9 cellular contexts compared by ENCODE assay signal in genomic region chr2:27628767-27629709, GRCh38. TPM values are rescaled to one million over a fixed set of nuclear protein-coding genes. Genes with fewer than 3 reads are reported as not detected.
DNase-seq lines count a peak whose midpoint lies in the region; ATAC-seq, FAIRE-seq and TF ChIP-seq lines count a peak whose summit lies in the region.
"Had no signal": no experiment of that assay in that cellular context is flagged by ENCODE, and none has a peak within 500 bp of the region (broad histone marks: within the 10 kb centered on the region; RNA-seq: fewer than 3 reads in every experiment).

Gene CCDC121, minus strand, starts transcription at chr2:27629012. Its CDS starts 1,213 bp downstream, at chr2:27627799.
Gene GPN1, plus strand, starts transcription at chr2:27629050. Its CDS starts 9 bp downstream, at chr2:27629059.

- no peak for TF ChIP-seq RAD21 in GM12878 (IDR thresholded peaks at IDR 0.05; ENCODE audit: insufficient read depth, low read depth, low read length)

- ATAC-seq in HG02973 (IDR thresholded peaks at IDR 0.05; ENCODE audit: unreplicated experiment), result peak; percentile 95
- ATAC-seq in GM12878, result peak; percentile 99
- ATAC-seq in gastrocnemius medialis, result peak; percentile 93 to 94

- intact Hi-C loops in GM12878 (cut with micrococcal nuclease; ENCODE audit: unreplicated experiment), result loop anchor here (5.0 kb wide), 1 partner anchor 47 kb away; the partner anchor contains the start of gene ZNF512
- intact Hi-C loops in gastrocnemius medialis (cut with DNase I; ENCODE audit: low total_unique reads), result loop anchor here (1.0 to 5.0 kb wide), 2 partner anchors 142 to 220 kb away; partner anchors contain the start of genes IFT172 and PPM1G

- H4K20me1 ChIP-seq in GM12878 (ENCODE audit: control insufficient read depth, insufficient read depth), result no peaks in the 10 kb centered on the region

- BruUV-seq in GM12878 (replicated peaks; lab: Mats Ljungman, UMichigan), result TSS peak; percentile 67

- no peaks in the 10 kb centered on the region for H3K9me3 ChIP-seq in GM12878 (replicated peaks; ENCODE audit: control insufficient read depth, insufficient read depth, low read length)
- H3K9me3 ChIP-seq in iPS DF 6.9 (ENCODE audit: control insufficient read depth, insufficient read depth, low read length), result no peaks in the 10 kb centered on the region
- H3K9me3 ChIP-seq in gastrocnemius medialis, result no peaks in the 10 kb centered on the region

- peaks cover 7% of the 10 kb centered on the region for H3K4me1 ChIP-seq in GM12878 (ENCODE audit: control insufficient read depth, insufficient read depth, low read length)
- H3K4me1 ChIP-seq in iPS DF 6.9 (ENCODE audit: control insufficient read depth, insufficient read depth, low read length), result no peaks in the 10 kb centered on the region; the same call in 1 of the 2 replicates
- peaks cover 17 to 27% of the 10 kb centered on the region in 2 donors for H3K4me1 ChIP-seq in gastrocnemius medialis

- H3K9ac ChIP-seq in GM12878 (ENCODE audit: control insufficient read depth, insufficient read depth, low read length), result peak within 1 kb of the TSS; percentile 89

- peak within 1 kb of the TSS; percentile 96 for H2AFZ ChIP-seq in GM12878 (ENCODE audit: control insufficient read depth, low read depth, low read length)

- CTCF ChIA-PET in GM12878 (lab: Yijun Ruan, JAX), result interaction anchor here (0.7 to 4.3 kb wide), 2 partner anchors 54 to 546 kb away, joined by 4 to 34 read pairs; no protein-coding TSS in a partner anchor

- peak within 1 kb of the TSS; percentile 90 for H3K27ac ChIP-seq in GM12878 (ENCODE audit: control insufficient read depth, insufficient read depth)
- H3K27ac ChIP-seq in iPS DF 6.9 (ENCODE audit: low read length), result no peak within 1 kb of the TSS
- H3K27ac ChIP-seq in gastrocnemius medialis, result peak within 1 kb of the TSS; percentile 77 to 84 (median 81)

- 2% methylated on average over 40 of the region's 44 CpGs for WGBS in GM12878 (ENCODE audit: insufficient coverage, insufficient replicate concordance, low lambda C conversion rate, missing lambda C conversion rate)
- WGBS in iPS DF 6.9 (ENCODE audit: insufficient coverage, insufficient read length), result no CpG with 5 or more reads among the region's 44 CpGs

- SMC1A ChIA-PET in GM12878 (lab: Charles Lee; ENCODE audit: uncharacterized antibody, unreplicated experiment), result interaction anchor here (1.0 to 2.6 kb wide), 6 partner anchors 9 to 326 kb away, joined by 3 to 9 read pairs (median 3); partner anchors contain the start of gene PPM1G

- in situ Hi-C loops in GM12878 (cut with MboI), result no loop called here
- in situ Hi-C loops in gastrocnemius medialis (cut with MboI; ENCODE audit: low sequenced_read_pairs in 4 of 4), result loop anchor here in 1 of 4 donors (25.0 kb wide), 1 partner anchor 167 kb away; no protein-coding TSS in a partner anchor

- H3K4me3 ChIP-seq in GM12878 (peak within 1 kb of the TSS; percentile 95), iPS DF 6.9 (ENCODE audit: low read length) (peak within 1 kb of the TSS; percentile 93), gastrocnemius medialis (peak within 1 kb of the TSS; percentile 67 to 90 (median 87))

- DNase-seq in NCI-H2081 (lab: John Stamatoyannopoulos, UW), result peak; percentile 72 to 86
- no peak for DNase-seq in NCI-H2081 treated with DMSO at 0.1 percent for 48 hours (lab: John Stamatoyannopoulos, UW)
- DNase-seq in NCI-H1930 (lab: John Stamatoyannopoulos, UW), result peak; percentile 77
- peak; percentile 87 for DNase-seq in T1000 (lab: John Stamatoyannopoulos, UW)
- DNase-seq in GM12878 (ENCODE audit: low read depth, low spot score), result peak; percentile 75
- peak; percentile 63 for DNase-seq in iPS DF 6.9 (ENCODE audit: low read depth, low spot score)
- peak; percentile 72 to 80 for DNase-seq in gastrocnemius medialis

- H3K79me2 ChIP-seq in GM12878 (ENCODE audit: control insufficient read depth, insufficient read depth, low read length), result peaks cover 10% of the 10 kb centered on the region

- no peak for TF ChIP-seq CTCF in GM12878 (IDR thresholded peaks at IDR 0.05 in 2 of 3, conservative IDR thresholded peaks at IDR 0.05 in 1 of 3; ENCODE audit: control insufficient read depth in 2 of 3, extremely low read depth in 1 of 3, insufficient read depth in 1 of 3, low read depth in 3 of 3, low read length in 3 of 3)
- TF ChIP-seq CTCF in gastrocnemius medialis (IDR thresholded peaks at IDR 0.05 in 4 of 5, conservative IDR thresholded peaks at IDR 0.05 in 1 of 5), result no peak

- peak within 1 kb of the TSS; percentile 98 for H3K4me2 ChIP-seq in GM12878 (ENCODE audit: control insufficient read depth, insufficient read depth)

- TF ChIP-seq POLR2A in GM12878 (IDR thresholded peaks at IDR 0.05; ENCODE audit: low read depth, low read length) (peak; percentile 99), gastrocnemius medialis (IDR thresholded peaks at IDR 0.05) (peak; percentile 49 to 50)

- RAD21 ChIA-PET in GM12878 (lab: Charles Lee; ENCODE audit: unreplicated experiment), result interaction anchor here (0.6 to 1.9 kb wide), 6 partner anchors 18 to 220 kb away, joined by 3 to 5 read pairs (median 3); partner anchors contain the start of genes NRBP1, PPM1G and ZNF512

- POLR2A ChIA-PET in GM12878 (lab: Charles Lee), result interaction anchor here (0.7 to 1.7 kb wide), 7 partner anchors 15 to 306 kb away, joined by 3 to 5 read pairs (median 4); partner anchors contain the start of genes MPV17, NRBP1, SLC4A1AP and SUPT7L

- FAIRE-seq in GM12878 (lab: Jason Lieb, UNC), result peak; percentile 13
- FAIRE-seq: A204.1 had no signal

- TF ChIP-seq EP300 in GM12878 (IDR thresholded peaks at IDR 0.05; ENCODE audit: borderline replicate concordance in 1 of 2, control insufficient read depth in 1 of 2, low read depth in 2 of 2, low read length in 2 of 2), result peak in 1 of 2 experiments; percentile 70; a peak in 1 of 4 replicates

- peaks cover 0 to 6% of the 10 kb centered on the region in 2 experiments; a peak in 1 of 4 replicates for H3K36me3 ChIP-seq in GM12878 (ENCODE audit: control insufficient read depth in 2 of 2, insufficient read depth in 2 of 2, low read length in 1 of 2)
- no peaks in the 10 kb centered on the region; the same call in 1 of the 2 replicates for H3K36me3 ChIP-seq in iPS DF 6.9 (ENCODE audit: control insufficient read depth, insufficient read depth, low read length)
- peaks cover 0 to 39% of the 10 kb centered on the region in 2 donors for H3K36me3 ChIP-seq in gastrocnemius medialis

- H3K27me3 ChIP-seq in GM12878 (replicated peaks in 1 of 2; ENCODE audit: control insufficient read depth in 2 of 2, insufficient read depth in 2 of 2, low read length in 1 of 2), result no peaks in the 10 kb centered on the region
- H3K27me3 ChIP-seq in iPS DF 6.9 (ENCODE audit: control insufficient read depth, insufficient read depth, low read length), result no peaks in the 10 kb centered on the region
- H3K27me3 ChIP-seq in gastrocnemius medialis, result no peaks in the 10 kb centered on the region

TF ChIP-seq in GM12878, 131 proteins besides CTCF, POLR2A, EP300 and RAD21 (continues in another document):
- TF ChIP-seq SREBF2 (IDR thresholded peaks at IDR 0.05; ENCODE audit: low read length), result 0 out of 2 replicates have a peak, but pooled peaks have one; percentile 19
- peak; percentile 93 for TF ChIP-seq RELA (IDR thresholded peaks at IDR 0.05; ENCODE audit: borderline replicate concordance, partially characterized antibody)
- peak; percentile 61; the same call in 1 of the 2 replicates for TF ChIP-seq PAX5 (IDR thresholded peaks at IDR 0.05; ENCODE audit: borderline replicate concordance, low read depth, low read length)

RNA-seq across cellular contexts. Expression of gene CCDC121, which starts in this region (rescaled TPM):
- total RNA-seq in GM12878 (2013; cell fraction: nucleolus; rRNA removed), result 1.6 and 2.8 TPM in 2 replicates
- total RNA-seq in GM12878 (2014; rRNA removed) (0.34 and 1.0 TPM in 2 replicates), GM12878 (2014; rRNA removed; fragmentation: Illumina TruSeq; extraction: Trizol) (0.67 and 0.97 TPM in 2 replicates), GM12878 (2021) (0.49 and 0.53 TPM in 2 replicates), gastrocnemius medialis (1 to 10 TPM in 3 of 4 donors, under 1 TPM in 1; 0.56 to 2.0 (median 1.3) TPM)
- polyA plus RNA-seq in GM12878 (2011; ENCODE audit: low read depth), result 0.54 TPM
- polyA plus RNA-seq in GM12878 (2011; rRNA removed) (1.2 and 2.0 TPM in 2 replicates), GM12878 (2014; fragmentation: Illumina TruSeq; extraction: Trizol) (0.97 and 1.3 TPM in 2 replicates), GM12878 (2014; fragmentation: Nextera tagmentation; extraction: Ambion mirVana) (under 1 TPM; 0.37 to 0.38 TPM), GM12878 (2014; rRNA removed) (0.48 and 0.85 TPM in 2 replicates), GM12878 (2016; fragmentation: Nextera tagmentation; extraction: Ambion mirVana) (under 1 TPM; 0.59 to 0.84 TPM)
- polyA plus RNA-seq in GM12878 (2011; cell fraction: cytosol; rRNA removed), result 0.31 and 0.37 TPM in 2 replicates
- polyA plus RNA-seq in GM12878 (2011; cell fraction: nucleus; rRNA removed), result 1.3 and 1.5 TPM in 2 replicates
- polyA plus RNA-seq in GM12878 (2012), result 0.66 and 1.5 TPM in 2 replicates
- 0.82 and 1.0 TPM in 2 replicates for polyA minus RNA-seq in GM12878 (2011; rRNA and poly(A)+ RNA removed)
- polyA minus RNA-seq in GM12878 (2011; cell fraction: cytosol; rRNA and poly(A)+ RNA removed), result 0.94 TPM in 1 of 2 replicates, not detected in the other
- polyA minus RNA-seq in GM12878 (2011; cell fraction: nucleus; rRNA and poly(A)+ RNA removed), result 1.1 and 2.6 TPM in 2 replicates

RNA-seq across cellular contexts. Expression of gene GPN1, which starts in this region (rescaled TPM):
- 21.0 and 21.7 TPM in 2 replicates for total RNA-seq in GM12878 (2013; cell fraction: nucleolus; rRNA removed)
- total RNA-seq in GM12878 (2014; rRNA removed) (36.9 and 39.3 TPM in 2 replicates), GM12878 (2014; rRNA removed; fragmentation: Illumina TruSeq; extraction: Trizol) (39.0 and 39.8 TPM in 2 replicates), GM12878 (2021) (32.1 and 38.8 TPM in 2 replicates), gastrocnemius medialis (10 to 100 TPM; 21.0 to 30.0 (median 25.0) TPM)
- polyA plus RNA-seq in GM12878 (2011; ENCODE audit: low read depth), result 32.6 TPM
- polyA plus RNA-seq in GM12878 (2011; rRNA removed) (71.6 and 80.2 TPM in 2 replicates), GM12878 (2014; fragmentation: Illumina TruSeq; extraction: Trizol) (55.3 and 62.2 TPM in 2 replicates), GM12878 (2014; fragmentation: Nextera tagmentation; extraction: Ambion mirVana) (100 to 1,000 TPM in 1 of 2 experiments, 10 to 100 TPM in 1; 89.5 to 108 TPM), GM12878 (2014; rRNA removed) (36.3 and 41.0 TPM in 2 replicates), GM12878 (2016; fragmentation: Nextera tagmentation; extraction: Ambion mirVana) (10 to 100 TPM; 65.4 to 69.4 TPM)
- 37.7 and 40.9 TPM in 2 replicates for polyA plus RNA-seq in GM12878 (2011; cell fraction: cytosol; rRNA removed)
- 27.2 and 29.9 TPM in 2 replicates for polyA plus RNA-seq in GM12878 (2011; cell fraction: nucleus; rRNA removed)
- 33.0 and 33.1 TPM in 2 replicates for polyA plus RNA-seq in GM12878 (2012)
- 43.0 and 56.9 TPM in 2 replicates for polyA minus RNA-seq in GM12878 (2011; rRNA and poly(A)+ RNA removed)
- 19.2 and 21.0 TPM in 2 replicates for polyA minus RNA-seq in GM12878 (2011; cell fraction: cytosol; rRNA and poly(A)+ RNA removed)
- polyA minus RNA-seq in GM12878 (2011; cell fraction: nucleus; rRNA and poly(A)+ RNA removed), result 22.2 and 32.7 TPM in 2 replicates
